Comparison of ENCODE assay signal across 8 cellular contexts in genomic region chr1:148353461-148354283, GRCh38.
DNase-seq lines count a peak whose midpoint lies in the region; ATAC-seq and TF ChIP-seq lines count a peak whose summit lies in the region.

No MANE protein-coding gene starts in this region.

- peaks cover 6% of the 10 kb centered on the region for H3K4me1 Mint-ChIP-seq in activated CD4-positive, alpha-beta T cell treated with anti-CD3 and anti-CD28 coated beads, Interleukin-2, amount 10 ng/mL, durations not matched to agents 7 days and 5 days

- DNase-seq in A172 (ENCODE audit: low spot score) (peak; percentile 49), GM12864 (ENCODE audit: low read depth) (peak; percentile 36), iPS DF 4.7 (ENCODE audit: extremely low read depth, low spot score) (peak; percentile 98), KG1 (lab: John Stamatoyannopoulos, UW) (no peak), CD1c-positive myeloid dendritic cell (ENCODE audit: extremely low spot score) (no peak), COLO668 (lab: John Stamatoyannopoulos, UW; ENCODE audit: unreplicated experiment) (no peak)
- DNase-seq in activated naive CD4-positive, alpha-beta T cell treated with anti-CD3 and anti-CD28 coated beads, Interleukin-2, amount 50 U/mL, for 72 hours (ENCODE audit: low spot score in 2 of 2), result no peak
- no peak for DNase-seq in activated CD4-positive, alpha-beta T cell treated with anti-CD3 and anti-CD28 coated beads, Interleukin-2, amount 10 ng/mL, durations not matched to agents 7 days and 5 days

- no peaks in the 10 kb centered on the region for H3K36me3 Mint-ChIP-seq in activated naive CD4-positive, alpha-beta T cell treated with anti-CD3 and anti-CD28 coated beads, Interleukin-2, amount 50 U/mL, for 72 hours
- no peaks in the 10 kb centered on the region for H3K36me3 Mint-ChIP-seq in activated CD4-positive, alpha-beta T cell treated with anti-CD3 and anti-CD28 coated beads, Interleukin-2, amount 10 ng/mL, durations not matched to agents 7 days and 5 days (ENCODE audit: low read depth)

- POLR2A ChIA-PET in activated CD4-positive, alpha-beta T cell treated with anti-CD3 and anti-CD28 coated beads, Interleukin-2, amount 10 ng/mL, durations not matched to agents 7 days and 5 days (lab: Charles Lee), result no interaction called here

- peaks cover 61% of the 10 kb centered on the region for H3K27me3 Mint-ChIP-seq in activated CD4-positive, alpha-beta T cell treated with anti-CD3 and anti-CD28 coated beads, Interleukin-2, amount 10 ng/mL, durations not matched to agents 7 days and 5 days

- TF ChIP-seq CTCF in GM12864 (IDR thresholded peaks at IDR 0.05; ENCODE audit: low read depth, low read length, missing control alignments), result no peak

- CTCF ChIA-PET in activated CD4-positive, alpha-beta T cell treated with anti-CD3 and anti-CD28 coated beads, Interleukin-2, amount 10 ng/mL, durations not matched to agents 7 days and 5 days (lab: Charles Lee), result interaction anchor here (1.3 to 1.5 kb wide), 2 partner anchors 18 to 35 kb away, joined by 3 to 6 read pairs; no protein-coding TSS in a partner anchor

- H3K4me3 Mint-ChIP-seq in activated CD4-positive, alpha-beta T cell treated with anti-CD3 and anti-CD28 coated beads, Interleukin-2, amount 10 ng/mL, durations not matched to agents 7 days and 5 days, result no peak overlapping the region

- peak; percentile 65 to 89 for ATAC-seq in activated naive CD4-positive, alpha-beta T cell treated with anti-CD3 and anti-CD28 coated beads, Interleukin-2, amount 50 U/mL, for 72 hours

- H3K9me3 Mint-ChIP-seq in activated naive CD4-positive, alpha-beta T cell treated with anti-CD3 and anti-CD28 coated beads, Interleukin-2, amount 50 U/mL, for 72 hours, result no peaks in the 10 kb centered on the region
- no peaks in the 10 kb centered on the region for H3K9me3 Mint-ChIP-seq in activated CD4-positive, alpha-beta T cell treated with anti-CD3 and anti-CD28 coated beads, Interleukin-2, amount 10 ng/mL, durations not matched to agents 7 days and 5 days

- peak overlapping the region in 1 of 2 donors; percentile 13 for H3K27ac Mint-ChIP-seq in activated naive CD4-positive, alpha-beta T cell treated with anti-CD3 and anti-CD28 coated beads, Interleukin-2, amount 50 U/mL, for 72 hours
- H3K27ac Mint-ChIP-seq in activated CD4-positive, alpha-beta T cell treated with anti-CD3 and anti-CD28 coated beads, Interleukin-2, amount 10 ng/mL, durations not matched to agents 7 days and 5 days, result no peak overlapping the region

- H3K4me3 ChIP-seq in GM12864 (ENCODE audit: low read depth, low read length), result no peak overlapping the region

Comparison
In these comparisons a context has a peak if more than half of its experiments do, and no peak if none do; other contexts are left out.
1. DNase-seq: peak in A172 (single experiment), GM12864 (single experiment) and iPS DF 4.7 (single experiment); none in activated naive CD4-positive, alpha-beta T cell treated with anti-CD3 and anti-CD28 coated beads, Interleukin-2, amount 50 U/mL, for 72 hours (0 of 2), KG1 (single experiment), CD1c-positive myeloid dendritic cell (single experiment), COLO668 (single experiment) and activated CD4-positive, alpha-beta T cell treated with anti-CD3 and anti-CD28 coated beads, Interleukin-2, amount 10 ng/mL, durations not matched to agents 7 days and 5 days (single experiment).